In the genomic region with DNA sequence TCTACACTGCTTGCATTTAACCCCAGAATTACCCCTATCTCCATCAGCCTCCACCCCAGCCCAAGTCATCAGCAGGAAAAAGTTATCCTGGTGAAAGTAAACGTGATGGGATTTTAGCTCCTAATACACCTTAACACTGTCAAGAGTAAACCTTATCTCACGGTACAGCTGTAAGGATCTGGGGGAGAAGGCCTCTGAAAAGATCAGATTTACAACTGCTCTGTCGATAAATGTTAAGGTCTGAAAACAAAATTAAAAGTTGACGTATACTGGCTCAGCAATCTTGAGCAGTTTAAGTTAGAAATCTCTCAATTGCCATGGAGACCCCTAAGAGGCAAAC, we compare ENCODE assay signal across 13 cellular contexts. TPM values are rescaled to one million over a fixed set of nuclear protein-coding genes. Genes with fewer than 3 reads are reported as not detected.
A peak's percentile ranks its signal among the peaks of the same experiment; 100 is the strongest.
DNase-seq lines count a peak whose midpoint lies in the region; ATAC-seq and TF ChIP-seq lines count a peak whose summit lies in the region.
"Had no signal": no experiment of that assay in that cellular context is flagged by ENCODE, and none has a peak within 500 bp of the region (broad histone marks: within the 10 kb centered on the region; RNA-seq: fewer than 3 reads in every experiment).

No MANE protein-coding gene starts in this region.

- H3K4me3 ChIP-seq in mesenchymal stem cell (ENCODE audit: insufficient read depth in 1 of 2, low read depth in 1 of 2, low read length in 2 of 2) (peak overlapping the region in 1 of 2 experiments; percentile 60), tibial nerve (peak overlapping the region in 3 of 4 donors; percentile 18 to 43 (median 29)), OCI-LY7 (ENCODE audit: low read depth, low read length, poor library complexity, severe bottlenecking) (no peak overlapping the region)
- no peak overlapping the region for H3K4me3 ChIP-seq in CD8-positive, alpha-beta memory T cell (ENCODE audit: low read length)

- no peak overlapping the region for H2AFZ ChIP-seq in mesenchymal stem cell (ENCODE audit: low read depth, low read length)
- H2AFZ ChIP-seq in OCI-LY7 (ENCODE audit: low read length): no peak overlapping the region

- no TSS peak for BruUV-seq in OCI-LY7 (replicated peaks; lab: Mats Ljungman, UMichigan)

- TF ChIP-seq EP300 in tibial nerve (IDR thresholded peaks at IDR 0.05): no peak

- peaks cover 3% of the 10 kb centered on the region for H3K79me1 ChIP-seq in mesenchymal stem cell (replicated peaks; ENCODE audit: low read length, poor library complexity, severe bottlenecking)

- no peaks in the 10 kb centered on the region for H3K27me3 ChIP-seq in mesenchymal stem cell (ENCODE audit: control insufficient read depth in 1 of 2, insufficient read depth in 1 of 2, low read length in 2 of 2)
- H3K27me3 ChIP-seq in tibial nerve: peaks cover 0 to 7% of the 10 kb centered on the region in 2 donors
- peaks cover 4% of the 10 kb centered on the region for H3K27me3 ChIP-seq in CD8-positive, alpha-beta memory T cell (ENCODE audit: insufficient read depth, low read length, poor library complexity, severe bottlenecking)

- H2BK12ac ChIP-seq in mesenchymal stem cell (ENCODE audit: low read length in 2 of 2): peak overlapping the region in 1 of 2 experiments; percentile 14

- POLR2A ChIA-PET in OCI-LY7 (lab: Charles Lee): interaction anchor here (0.7 kb wide), 1 partner anchor 294 kb away, joined by 3 read pairs; no protein-coding TSS in a partner anchor
- POLR2A ChIA-PET in CD8-positive, alpha-beta memory T cell (lab: Charles Lee): no interaction called here

- peaks cover 3% of the 10 kb centered on the region for H3K36me3 Mint-ChIP-seq in IgD-negative memory B cell
- peaks cover 8% of the 10 kb centered on the region for H3K36me3 Mint-ChIP-seq in dendritic cell treated with granulocyte-macrophage colony-stimulating factor and Interleukin-4, amounts not matched to agents 40 ng/mL and 50 ng/mL, for 4 days (ENCODE audit: low read depth)
- H3K36me3 Mint-ChIP-seq in CD8-positive, alpha-beta memory T cell: peaks cover 0 to 3% (median 1%) of the 10 kb centered on the region in 3 donors

- H3K9me3 ChIP-seq in mesenchymal stem cell (ENCODE audit: control insufficient read depth, low read length): no peaks in the 10 kb centered on the region
- H3K9me3 ChIP-seq in tibial nerve: no peaks in the 10 kb centered on the region
- no peaks in the 10 kb centered on the region for H3K9me3 ChIP-seq in OCI-LY7 (ENCODE audit: low read length)
- H3K9me3 ChIP-seq in CD8-positive, alpha-beta memory T cell (ENCODE audit: low read length): no peaks in the 10 kb centered on the region

- 77% methylated on average over 3 of the region's 4 CpGs for WGBS in mesenchymal stem cell
- 69 to 73% methylated on average over 4 of the region's 4 CpGs for WGBS in tibial nerve, 2 donors

- H3K9ac ChIP-seq in mesenchymal stem cell (ENCODE audit: low read length): peak overlapping the region; percentile 69

- peaks cover 18% of the 10 kb centered on the region for H4K20me1 ChIP-seq in OCI-LY7 (ENCODE audit: insufficient read depth, low read length)

- peaks cover 2% of the 10 kb centered on the region for H3K27me3 Mint-ChIP-seq in IgD-negative memory B cell
- H3K27me3 Mint-ChIP-seq in dendritic cell treated with granulocyte-macrophage colony-stimulating factor and Interleukin-4, amounts not matched to agents 40 ng/mL and 50 ng/mL, for 4 days: peaks cover 10% of the 10 kb centered on the region
- H3K27me3 Mint-ChIP-seq in CD8-positive, alpha-beta memory T cell: peaks cover 10 to 34% of the 10 kb centered on the region in 2 donors

- TF ChIP-seq POLR2A in tibial nerve (IDR thresholded peaks at IDR 0.05): no peak

- CTCF ChIA-PET in OCI-LY7 (lab: Charles Lee; ENCODE audit: unreplicated experiment): no interaction called here
- CTCF ChIA-PET in CD8-positive, alpha-beta memory T cell (lab: Charles Lee): no interaction called here

- H3K27ac Mint-ChIP-seq in IgD-negative memory B cell: peak overlapping the region in 2 of 3 donors; percentile 18 to 96
- H3K27ac Mint-ChIP-seq in dendritic cell treated with granulocyte-macrophage colony-stimulating factor and Interleukin-4, amounts not matched to agents 40 ng/mL and 50 ng/mL, for 4 days: peak overlapping the region; percentile 83
- H3K27ac Mint-ChIP-seq in CD8-positive, alpha-beta memory T cell: peak overlapping the region in 1 of 8 donors; percentile 32
- H3K27ac Mint-ChIP-seq: effector memory CD8-positive, alpha-beta T cell had no signal

- peak overlapping the region; percentile 75 to 94 (median 88) for H3K4me3 Mint-ChIP-seq in IgD-negative memory B cell
- no peak overlapping the region for H3K4me3 Mint-ChIP-seq in dendritic cell treated with granulocyte-macrophage colony-stimulating factor and Interleukin-4, amounts not matched to agents 40 ng/mL and 50 ng/mL, for 4 days
- no peak overlapping the region for H3K4me3 Mint-ChIP-seq in CD8-positive, alpha-beta memory T cell

- H2AK5ac ChIP-seq in mesenchymal stem cell (ENCODE audit: low read length, severe bottlenecking): no peak overlapping the region

- H2BK120ac ChIP-seq in mesenchymal stem cell (ENCODE audit: low read depth, low read length): no peak overlapping the region

- no peak for ATAC-seq in activated CD4-positive, CD25-positive, alpha-beta regulatory T cell treated with anti-CD3 and anti-CD28 coated beads, Interleukin-2, amount 50 U/mL, for 24 hours

- H4K8ac ChIP-seq in mesenchymal stem cell (ENCODE audit: low read length): no peak overlapping the region

- H3K4me2 ChIP-seq in mesenchymal stem cell (ENCODE audit: low read length, poor library complexity, severe bottlenecking) (peak overlapping the region; percentile 88), OCI-LY7 (ENCODE audit: low read length) (no peak overlapping the region)

- TF ChIP-seq CTCF in tibial nerve (IDR thresholded peaks at IDR 0.05) (no peak), OCI-LY7 (conservative IDR thresholded peaks at IDR 0.05; ENCODE audit: low read length) (no peak)

- H4K91ac ChIP-seq in mesenchymal stem cell (ENCODE audit: low read length): no peak overlapping the region

- no peak overlapping the region for H3K4ac ChIP-seq in mesenchymal stem cell (ENCODE audit: low read depth in 1 of 2, low read length in 2 of 2)

- peaks cover 35% of the 10 kb centered on the region for H3K79me2 ChIP-seq in OCI-LY7 (ENCODE audit: insufficient read depth, low read depth, low read length)

- peak overlapping the region; percentile 7 for H2BK15ac ChIP-seq in mesenchymal stem cell (ENCODE audit: low read depth, poor library complexity, severe bottlenecking)

- H3K9me3 Mint-ChIP-seq in IgD-negative memory B cell: no peaks in the 10 kb centered on the region
- H3K9me3 Mint-ChIP-seq in dendritic cell treated with granulocyte-macrophage colony-stimulating factor and Interleukin-4, amounts not matched to agents 40 ng/mL and 50 ng/mL, for 4 days: no peaks in the 10 kb centered on the region
- H3K9me3 Mint-ChIP-seq in CD8-positive, alpha-beta memory T cell: no peaks in the 10 kb centered on the region
- H3K9me3 Mint-ChIP-seq: effector memory CD8-positive, alpha-beta T cell had no signal

- intact Hi-C loops in dendritic cell treated with granulocyte-macrophage colony-stimulating factor and Interleukin-4, amounts not matched to agents 40 ng/mL and 50 ng/mL, for 4 days (cut with micrococcal nuclease): loop anchor here (10.0 kb wide), 1 partner anchor 963 kb away; no protein-coding TSS in a partner anchor
- intact Hi-C loops in OCI-LY7 (cut with micrococcal nuclease; ENCODE audit: unreplicated experiment): no loop called here

- H3K9me2 ChIP-seq in OCI-LY7 (ENCODE audit: insufficient read depth, low read length): no peaks in the 10 kb centered on the region

- no peak overlapping the region for H3K14ac ChIP-seq in mesenchymal stem cell (ENCODE audit: low read length in 2 of 2)

- H3K23ac ChIP-seq in mesenchymal stem cell (ENCODE audit: low read length in 2 of 2): no peak overlapping the region

- DNase-seq in mesenchymal stem cell (no peak), tibial nerve (ENCODE audit: low spot score in 2 of 2) (no peak), activated gamma-delta T cell treated with Interleukin-2 at 50 U/mL for 16 hours (no peak), OCI-LY7 (ENCODE audit: low spot score) (no peak)
- no peak for DNase-seq in CD8-positive, alpha-beta memory T cell
- DNase-seq: effector memory CD8-positive, alpha-beta T cell; hippocampal formation; Right ventricle myocardium superior had no signal

- no peak overlapping the region for H3K18ac ChIP-seq in mesenchymal stem cell (ENCODE audit: low read depth in 1 of 2, low read length in 2 of 2)

- peaks cover 5% of the 10 kb centered on the region for H3K4me1 ChIP-seq in mesenchymal stem cell (ENCODE audit: control insufficient read depth, insufficient read depth, low read depth, low read length)
- H3K4me1 ChIP-seq in tibial nerve: peaks cover 0 to 46% (median 7%) of the 10 kb centered on the region in 4 donors
- peaks cover 23% of the 10 kb centered on the region for H3K4me1 ChIP-seq in OCI-LY7 (ENCODE audit: insufficient read depth, low read length, poor library complexity, severe bottlenecking)
- H3K4me1 ChIP-seq in CD8-positive, alpha-beta memory T cell (ENCODE audit: insufficient read depth, low read length): peaks cover 5% of the 10 kb centered on the region

- H3K36me3 ChIP-seq in mesenchymal stem cell (ENCODE audit: control insufficient read depth in 1 of 2, insufficient read depth in 2 of 2, low read depth in 1 of 2, low read length in 2 of 2): peaks cover 0 to under 1% of the 10 kb centered on the region in 2 experiments
- no peaks in the 10 kb centered on the region for H3K36me3 ChIP-seq in tibial nerve
- H3K36me3 ChIP-seq in OCI-LY7 (ENCODE audit: insufficient read depth, low read length): no peaks in the 10 kb centered on the region
- no peaks in the 10 kb centered on the region for H3K36me3 ChIP-seq in CD8-positive, alpha-beta memory T cell (ENCODE audit: insufficient read depth, low read length)

- H3K27ac ChIP-seq in mesenchymal stem cell (ENCODE audit: low read length, poor library complexity, severe bottlenecking) (peak overlapping the region; percentile 83), tibial nerve (peak overlapping the region; percentile 13 to 77 (median 51)), OCI-LY7 (ENCODE audit: low read depth, low read length, poor library complexity, severe bottlenecking) (no peak overlapping the region)
- H3K27ac ChIP-seq in CD8-positive, alpha-beta memory T cell (ENCODE audit: low read depth, low read length): no peak overlapping the region
- H3K27ac ChIP-seq: C4-2B, HL-60 had no signal

- no peak overlapping the region for H2BK5ac ChIP-seq in mesenchymal stem cell (ENCODE audit: low read depth, low read length, poor library complexity, severe bottlenecking)

- peaks cover 35 to 49% (median 44%) of the 10 kb centered on the region in 3 donors for H3K4me1 Mint-ChIP-seq in IgD-negative memory B cell
- H3K4me1 Mint-ChIP-seq in dendritic cell treated with granulocyte-macrophage colony-stimulating factor and Interleukin-4, amounts not matched to agents 40 ng/mL and 50 ng/mL, for 4 days (ENCODE audit: low read depth): peaks cover 31% of the 10 kb centered on the region
- H3K4me1 Mint-ChIP-seq in CD8-positive, alpha-beta memory T cell: peaks cover 13 to 27% (median 20%) of the 10 kb centered on the region in 3 donors

RNA-seq across cellular contexts. Expression of gene SKAP2, which starts 6.2 kb away (rescaled TPM):
- polyA plus RNA-seq in IgD-negative memory B cell: 135 TPM
- polyA plus RNA-seq in mesenchymal stem cell (2013, experiment 1 of 2): 12.3 TPM
- 12.3 TPM for polyA plus RNA-seq in mesenchymal stem cell (2013, experiment 2 of 2)
- total RNA-seq in tibial nerve (10 to 100 TPM; 14.1 to 33.7 (median 27.6) TPM), OCI-LY7 (2022) (54.8 and 67.9 TPM in 2 replicates)
- 10.9 and 15.5 TPM in 2 replicates for total RNA-seq in OCI-LY7 (2014; rRNA removed; shearing (Covaris generic))
- 10 to 100 TPM; 11.4 to 13.2 TPM for total RNA-seq in CD8-positive, alpha-beta memory T cell
- 55.2 TPM for polyA plus RNA-seq in CD8-positive, alpha-beta memory T cell

Comparison
In these comparisons a context has a peak if more than half of its experiments do, and no peak if none do; other contexts are left out.
1. H3K4me3 Mint-ChIP-seq: peak in IgD-negative memory B cell (4 of 4); none in dendritic cell treated with granulocyte-macrophage colony-stimulating factor and Interleukin-4, amounts not matched to agents 40 ng/mL and 50 ng/mL, for 4 days (single experiment) and CD8-positive, alpha-beta memory T cell (0 of 7).
2. H3K27ac ChIP-seq: peak in mesenchymal stem cell (single experiment) and tibial nerve (4 of 4); none in OCI-LY7 (single experiment) and CD8-positive, alpha-beta memory T cell (single experiment).
3. H3K4me3 ChIP-seq: peak in tibial nerve (3 of 4); none in OCI-LY7 (single experiment) and CD8-positive, alpha-beta memory T cell (single experiment).